26 cellular contexts compared by ENCODE assay signal in genomic region chr2:159032156-159032555, GRCh38.
DNase-seq lines count a peak whose midpoint lies in the region; ATAC-seq and TF ChIP-seq lines count a peak whose summit lies in the region.
"Had no signal": no experiment of that assay in that cellular context is flagged by ENCODE, and none has a peak within 500 bp of the region (broad histone marks: within the 10 kb centered on the region; RNA-seq: fewer than 3 reads in every experiment).

No MANE protein-coding gene starts in this region.

- H3K27me3 Mint-ChIP-seq in HFFc6 (ENCODE audit: insufficient read depth) = no peaks in the 10 kb centered on the region; the same call in none of the 2 replicates
- H3K27me3 Mint-ChIP-seq in activated T-helper 2 cell treated with anti-CD3 and anti-CD28 coated beads, Interferon-gamma antibody, Interleukin-2, Interleukin-4, amounts not matched to agents 10 μg/mL and 5 μg/mL and 100 μg/mL, durations not matched to agents 14 hours and 24 hours and 36 hours (ENCODE audit: low read depth) = no peaks in the 10 kb centered on the region
- H3K27me3 Mint-ChIP-seq: activated CD4-positive, alpha-beta T cell treated with anti-CD3 and anti-CD28 coated beads for 36 hours; activated T-cell treated with anti-CD3 and anti-CD28 coated beads, Interleukin-2, amount 50 U/mL, for 24 hours had no signal

- no peak for ATAC-seq in HG03378 (IDR thresholded peaks at IDR 0.05; ENCODE audit: unreplicated experiment)
- ATAC-seq: activated CD4-positive, alpha-beta T cell treated with anti-CD3 and anti-CD28 coated beads for 36 hours; GM23338; sciatic nerve had no signal

- peaks cover 73% of the 10 kb centered on the region for H3K79me2 ChIP-seq in hepatocyte

- H3K4me1 ChIP-seq in ascending aorta (peaks cover 11 to 47% of the 10 kb centered on the region in 2 donors), hepatocyte (ENCODE audit: insufficient read depth) (peaks cover 25% of the 10 kb centered on the region), subcutaneous abdominal adipose tissue (ENCODE audit: control insufficient read depth in 5 of 5, insufficient read depth in 5 of 5, low read length in 5 of 5) (peaks cover 11 to 37% (median 32%) of the 10 kb centered on the region in 5 donors)

- peak overlapping the region; percentile 46 for H3K27ac Mint-ChIP-seq in HFFc6
- no peak overlapping the region for H3K27ac Mint-ChIP-seq in activated T-helper 2 cell treated with anti-CD3 and anti-CD28 coated beads, Interferon-gamma antibody, Interleukin-2, Interleukin-4, amounts not matched to agents 10 μg/mL and 5 μg/mL and 100 μg/mL, durations not matched to agents 14 hours and 24 hours and 36 hours
- H3K27ac Mint-ChIP-seq: activated CD4-positive, alpha-beta T cell treated with anti-CD3 and anti-CD28 coated beads for 36 hours; activated T-cell treated with anti-CD3 and anti-CD28 coated beads, Interleukin-2, amount 50 U/mL, for 24 hours; GM23338; stimulated activated naive CD8-positive, alpha-beta T cell treated with anti-CD3 and anti-CD28 coated beads, Interleukin-15, Interleukin-2, amounts not matched to agents 100 ng/mL and 50 ng/mL, for 24 hours had no signal

- intact Hi-C loops in ascending aorta (cut with DNase I) = no loop called here
- intact Hi-C loops in activated T-helper 2 cell treated with anti-CD3 and anti-CD28 coated beads, Interferon-gamma antibody, Interleukin-2, Interleukin-4, amounts not matched to agents 10 μg/mL and 5 μg/mL and 100 μg/mL, durations not matched to agents 14 hours and 24 hours and 36 hours (cut with micrococcal nuclease) = no loop called here

- DNase-seq in HFFc6 = no peak
- no peak for DNase-seq in ascending aorta (ENCODE audit: low spot score in 2 of 2)
- DNase-seq in hepatocyte (ENCODE audit: low spot score) = no peak
- DNase-seq in stimulated activated CD8-positive, alpha-beta memory T cell treated with anti-CD3 and anti-CD28 coated beads, Interleukin-4, amount 100 ng/mL, for 48 hours = no peak
- DNase-seq in activated T-helper 2 cell treated with anti-CD3 and anti-CD28 coated beads, Interferon-gamma antibody, Interleukin-2, Interleukin-4, amounts not matched to agents 10 μg/mL and 5 μg/mL and 100 μg/mL, durations not matched to agents 14 hours and 24 hours and 36 hours (ENCODE audit: low spot score) = no peak
- DNase-seq in ecto neural progenitor cell (ENCODE audit: low spot score) = no peak
- DNase-seq: activated CD4-positive, alpha-beta T cell treated with anti-CD3 and anti-CD28 coated beads for 36 hours; activated CD8-positive, alpha-beta memory T cell treated with anti-CD3 and anti-CD28 coated beads for 24 hours; activated naive CD4-positive, alpha-beta T cell; activated T-cell treated with anti-CD3 and anti-CD28 coated beads, Interleukin-2, amount 50 U/mL, for 24 hours; amygdala; BE2C; DMS53; GDM1; left cardiac atrium; NCI-H1105 treated with DMSO at 0.1 percent for 48 hours; NCI-H2029 treated with DMSO at 0.1 percent for 48 hours; posterior cingulate gyrus; SIG-M5; stimulated activated CD4-positive, alpha-beta T cell treated with anti-CD3 and anti-CD28 coated beads, Interleukin-15, amount 100 ng/mL, for 24 hours had no signal

- H3K27ac ChIP-seq in ascending aorta (peak overlapping the region; percentile 82 to 85), hepatocyte (peak overlapping the region; percentile 69), subcutaneous abdominal adipose tissue (ENCODE audit: low read depth, low read length) (peak overlapping the region; percentile 81)
- H3K27ac ChIP-seq: epithelial cell of prostate had no signal

- H3K36me3 Mint-ChIP-seq in HFFc6 (ENCODE audit: low read depth) = peaks cover 13% of the 10 kb centered on the region
- no peaks in the 10 kb centered on the region for H3K36me3 Mint-ChIP-seq in activated T-helper 2 cell treated with anti-CD3 and anti-CD28 coated beads, Interferon-gamma antibody, Interleukin-2, Interleukin-4, amounts not matched to agents 10 μg/mL and 5 μg/mL and 100 μg/mL, durations not matched to agents 14 hours and 24 hours and 36 hours (ENCODE audit: low read depth)

- 0 out of 2 replicates have a peak, but pooled peaks cover 3% of the 10 kb centered on the region for H3K9me3 Mint-ChIP-seq in HFFc6
- H3K9me3 Mint-ChIP-seq in activated T-helper 2 cell treated with anti-CD3 and anti-CD28 coated beads, Interferon-gamma antibody, Interleukin-2, Interleukin-4, amounts not matched to agents 10 μg/mL and 5 μg/mL and 100 μg/mL, durations not matched to agents 14 hours and 24 hours and 36 hours = no peaks in the 10 kb centered on the region
- H3K9me3 Mint-ChIP-seq: stimulated activated naive CD8-positive, alpha-beta T cell treated with anti-CD3 and anti-CD28 coated beads, Interleukin-15, Interleukin-2, amounts not matched to agents 100 ng/mL and 50 ng/mL, for 24 hours had no signal

- H3K9me2 ChIP-seq in hepatocyte (replicated peaks; ENCODE audit: insufficient read depth) = no peaks in the 10 kb centered on the region

- H2AFZ ChIP-seq in hepatocyte = no peak overlapping the region
- H2AFZ ChIP-seq: GM23338 had no signal

- H3K4me3 Mint-ChIP-seq in HFFc6 = no peak overlapping the region
- H3K4me3 Mint-ChIP-seq in activated T-helper 2 cell treated with anti-CD3 and anti-CD28 coated beads, Interferon-gamma antibody, Interleukin-2, Interleukin-4, amounts not matched to agents 10 μg/mL and 5 μg/mL and 100 μg/mL, durations not matched to agents 14 hours and 24 hours and 36 hours (ENCODE audit: low read depth) = no peak overlapping the region
- H3K4me3 Mint-ChIP-seq: activated CD4-positive, alpha-beta T cell treated with anti-CD3 and anti-CD28 coated beads for 36 hours; activated T-cell treated with anti-CD3 and anti-CD28 coated beads, Interleukin-2, amount 50 U/mL, for 24 hours; GM23338; stimulated activated naive CD8-positive, alpha-beta T cell treated with anti-CD3 and anti-CD28 coated beads, Interleukin-15, Interleukin-2, amounts not matched to agents 100 ng/mL and 50 ng/mL, for 24 hours had no signal

- no peaks in the 10 kb centered on the region for H3K36me3 ChIP-seq in ascending aorta
- no peaks in the 10 kb centered on the region for H3K36me3 ChIP-seq in hepatocyte (replicated peaks; ENCODE audit: insufficient read depth, low read depth)
- no peaks in the 10 kb centered on the region for H3K36me3 ChIP-seq in subcutaneous abdominal adipose tissue (ENCODE audit: control insufficient read depth in 5 of 5, insufficient read depth in 5 of 5, low read length in 5 of 5)
- H3K36me3 ChIP-seq: BE2C had no signal

- H3K9me3 ChIP-seq in ascending aorta (no peaks in the 10 kb centered on the region), hepatocyte (ENCODE audit: low read depth) (no peaks in the 10 kb centered on the region), subcutaneous abdominal adipose tissue (ENCODE audit: control insufficient read depth in 5 of 5, low read length in 5 of 5) (no peaks in the 10 kb centered on the region)
- H3K9me3 ChIP-seq: BE2C had no signal

- H4K20me1 ChIP-seq in hepatocyte (ENCODE audit: insufficient read depth, poor library complexity, severe bottlenecking) = no peaks in the 10 kb centered on the region

- no peak overlapping the region for H3K4me2 ChIP-seq in hepatocyte
- H3K4me2 ChIP-seq: GM23338 had no signal

- H3K4me3 ChIP-seq in ascending aorta (no peak overlapping the region), hepatocyte (no peak overlapping the region), subcutaneous abdominal adipose tissue (ENCODE audit: low read depth in 1 of 5, low read length in 5 of 5) (no peak overlapping the region)
- H3K4me3 ChIP-seq: GM23338 had no signal

- 68% methylated on average over 3 of the region's 3 CpGs for WGBS in hepatocyte (ENCODE audit: low lambda C conversion rate, missing lambda C conversion rate)

- H3K27me3 ChIP-seq in ascending aorta (no peaks in the 10 kb centered on the region), hepatocyte (no peaks in the 10 kb centered on the region), subcutaneous abdominal adipose tissue (ENCODE audit: control insufficient read depth in 5 of 5, insufficient read depth in 4 of 5, low read length in 5 of 5) (no peaks in the 10 kb centered on the region)
- H3K27me3 ChIP-seq: BE2C had no signal

- TF ChIP-seq CTCF in HFFc6 (IDR thresholded peaks at IDR 0.05) (no peak), ascending aorta (IDR thresholded peaks at IDR 0.05) (no peak), hepatocyte (IDR thresholded peaks at IDR 0.05; ENCODE audit: poor library complexity) (no peak)

- peaks cover 52% of the 10 kb centered on the region for H3K4me1 Mint-ChIP-seq in HFFc6 (ENCODE audit: low read depth)
- no peaks in the 10 kb centered on the region for H3K4me1 Mint-ChIP-seq in activated T-helper 2 cell treated with anti-CD3 and anti-CD28 coated beads, Interferon-gamma antibody, Interleukin-2, Interleukin-4, amounts not matched to agents 10 μg/mL and 5 μg/mL and 100 μg/mL, durations not matched to agents 14 hours and 24 hours and 36 hours (ENCODE audit: low read depth)
- H3K4me1 Mint-ChIP-seq: activated CD4-positive, alpha-beta T cell treated with anti-CD3 and anti-CD28 coated beads for 36 hours had no signal

- H3K9ac ChIP-seq in subcutaneous abdominal adipose tissue (ENCODE audit: low read length in 5 of 5) = no peak overlapping the region
